1 cellular context compared by ENCODE assay signal in genomic region chr11:68904458-68904847, GRCh38.
TF ChIP-seq lines count a peak whose summit lies in the region.

No MANE protein-coding gene starts in this region.

TF ChIP-seq in HepG2, 621 proteins besides CTCF, POLR2A, EP300 and RAD21 (continued from another document):
- TF ChIP-seq LRRFIP1 (CRISPR knock-in tag; conservative IDR thresholded peaks at IDR 0.05) (no peak), HNF1A (IDR thresholded peaks at IDR 0.05; ENCODE audit: low read depth) (no peak), HNF1A (CRISPR knock-in tag; IDR thresholded peaks at IDR 0.05; ENCODE audit: borderline replicate concordance) (no peak), SMAD9 (CRISPR knock-in tag; IDR thresholded peaks at IDR 0.05) (no peak), FOSL2 (CRISPR knock-in tag; IDR thresholded peaks at IDR 0.05) (no peak), ZEB1 (IDR thresholded peaks at IDR 0.05; ENCODE audit: insufficient replicate concordance, low read depth) (no peak), HMGA1 (CRISPR knock-in tag; conservative IDR thresholded peaks at IDR 0.05) (no peak), ZMYM4 (CRISPR knock-in tag; IDR thresholded peaks at IDR 0.05) (no peak), RBM39 (IDR thresholded peaks at IDR 0.05; ENCODE audit: low read depth, low read length, poor library complexity, severe bottlenecking) (no peak), ZNF782 (CRISPR knock-in tag; IDR thresholded peaks at IDR 0.05; ENCODE audit: borderline replicate concordance) (no peak), ZBTB34 (CRISPR knock-in tag; IDR thresholded peaks at IDR 0.05) (no peak), HMGXB3 (CRISPR knock-in tag; IDR thresholded peaks at IDR 0.05; ENCODE audit: borderline replicate concordance) (no peak), PHF20 (CRISPR knock-in tag; IDR thresholded peaks at IDR 0.05) (no peak), ZNF253 (CRISPR knock-in tag; IDR thresholded peaks at IDR 0.05; ENCODE audit: borderline replicate concordance) (no peak), RXRB (CRISPR knock-in tag; IDR thresholded peaks at IDR 0.05; ENCODE audit: borderline replicate concordance) (no peak)
